ENCODE assay signal across 8 cellular contexts in the genomic region with DNA sequence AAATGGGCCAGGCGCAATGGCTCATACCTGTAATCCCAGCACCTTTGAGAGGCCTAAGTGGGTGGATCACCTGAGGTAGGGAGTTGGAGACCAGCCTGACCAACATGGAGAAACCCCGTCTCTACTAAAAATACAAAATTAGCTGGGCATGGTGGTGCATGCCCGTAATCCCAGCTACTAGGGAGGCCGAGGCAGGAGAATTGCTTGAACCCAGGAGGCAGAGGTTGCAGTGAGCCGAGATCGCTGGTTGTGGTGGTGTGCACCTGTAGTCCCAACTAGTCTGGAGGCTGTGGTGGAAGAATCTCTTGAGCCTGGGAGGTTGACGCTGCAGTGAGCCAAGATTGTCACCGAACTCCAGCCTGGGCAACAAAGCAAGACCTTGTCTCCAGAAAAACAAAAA. TPM values are rescaled to one million over a fixed set of nuclear protein-coding genes. Genes with fewer than 3 reads are reported as not detected.
DNase-seq lines count a peak whose midpoint lies in the region; ATAC-seq, FAIRE-seq and TF ChIP-seq lines count a peak whose summit lies in the region.
"Not testable (repeated sequence)": the region's sequence is repeated elsewhere in the genome, so short reads cannot be mapped to it uniquely, and the experiment has no call there.

No MANE protein-coding gene starts in this region.

- H4K20me1 ChIP-seq in KMS-11 (ENCODE audit: insufficient read depth) = not testable (repeated sequence)

- peak overlapping the region; percentile 74 for H3K27ac Mint-ChIP-seq in CD8-positive, alpha-beta T cell
- peak overlapping the region; percentile 95 for H3K27ac Mint-ChIP-seq in activated CD4-positive, alpha-beta T cell treated with anti-CD3 and anti-CD28 coated beads, Interleukin-2, amount 10 ng/mL, durations not matched to agents 7 days and 5 days
- H3K27ac Mint-ChIP-seq in activated naive CD8-positive, alpha-beta T cell treated with anti-CD3 and anti-CD28 coated beads for 36 hours = peak overlapping the region; percentile 29

- not testable (repeated sequence) for H3K27me3 ChIP-seq in CD8-positive, alpha-beta T cell (ENCODE audit: insufficient read depth, low read length); KMS-11 (ENCODE audit: insufficient read depth, low read depth); lower lobe of right lung (ENCODE audit: low read depth)

- H3K9ac ChIP-seq in KMS-11 = not testable (repeated sequence)

- CTCF ChIA-PET in A549 (lab: Yijun Ruan, JAX) = interaction anchor here (0.6 to 1.8 kb wide), 2 partner anchors 15 to 1535 kb away, joined by 4 to 5 read pairs; no protein-coding TSS in a partner anchor
- CTCF ChIA-PET in CD8-positive, alpha-beta T cell (lab: Charles Lee) = interaction anchor here (0.7 to 2.2 kb wide), 5 partner anchors 15 to 257 kb away, joined by 3 to 6 read pairs (median 3); no protein-coding TSS in a partner anchor
- CTCF ChIA-PET in RWPE1 (lab: Yijun Ruan, JAX); activated CD4-positive, alpha-beta T cell treated with anti-CD3 and anti-CD28 coated beads, Interleukin-2, amount 10 ng/mL, durations not matched to agents 7 days and 5 days (lab: Charles Lee): not testable (repeated sequence)

- peaks cover 34% of the 10 kb centered on the region for H3K4me1 ChIP-seq in A549
- H3K4me1 ChIP-seq in CD8-positive, alpha-beta T cell (ENCODE audit: insufficient read depth, low read length) = peaks cover 37% of the 10 kb centered on the region
- peaks cover 44% of the 10 kb centered on the region for H3K4me1 ChIP-seq in KMS-11 (ENCODE audit: low read depth, poor library complexity, severe bottlenecking)
- H3K4me1 ChIP-seq in lower lobe of right lung = peaks cover 22% of the 10 kb centered on the region

- H3K9me3 Mint-ChIP-seq in CD8-positive, alpha-beta T cell; activated CD4-positive, alpha-beta T cell treated with anti-CD3 and anti-CD28 coated beads, Interleukin-2, amount 10 ng/mL, durations not matched to agents 7 days and 5 days; activated naive CD8-positive, alpha-beta T cell treated with anti-CD3 and anti-CD28 coated beads for 36 hours: not testable (repeated sequence)

- ATAC-seq in A549; CD8-positive, alpha-beta T cell; lower lobe of right lung: not testable (repeated sequence)

- not testable (repeated sequence) for H3K4me3 Mint-ChIP-seq in CD8-positive, alpha-beta T cell; activated CD4-positive, alpha-beta T cell treated with anti-CD3 and anti-CD28 coated beads, Interleukin-2, amount 10 ng/mL, durations not matched to agents 7 days and 5 days; activated naive CD8-positive, alpha-beta T cell treated with anti-CD3 and anti-CD28 coated beads for 36 hours

- 94% methylated on average over 8 of the region's 8 CpGs for WGBS in A549 (ENCODE audit: missing lambda C conversion rate)

- TF ChIP-seq POLR2A in A549 (IDR thresholded peaks at IDR 0.05; ENCODE audit: low read length) = not testable (repeated sequence)

- not testable (repeated sequence) for TF ChIP-seq RAD21 in A549 (conservative IDR thresholded peaks at IDR 0.05 in 1 of 2, IDR thresholded peaks at IDR 0.05 in 1 of 2)

- not testable (repeated sequence) for TF ChIP-seq CTCF in A549 (IDR thresholded peaks at IDR 0.05); CD8-positive, alpha-beta T cell (IDR thresholded peaks at IDR 0.05); KMS-11 (conservative IDR thresholded peaks at IDR 0.05; ENCODE audit: low read depth, low read length); RWPE1 (conservative IDR thresholded peaks at IDR 0.05; ENCODE audit: low read depth); lower lobe of right lung (IDR thresholded peaks at IDR 0.05)

- H3K36me3 ChIP-seq in CD8-positive, alpha-beta T cell (ENCODE audit: insufficient read depth, low read length); KMS-11 (ENCODE audit: insufficient read depth); lower lobe of right lung: not testable (repeated sequence)

- H3K79me2 ChIP-seq in KMS-11 (ENCODE audit: insufficient read depth, low read depth) = not testable (repeated sequence)

- H3K4me2 ChIP-seq in A549 = not testable (repeated sequence)
- peak overlapping the region; percentile 83 for H3K4me2 ChIP-seq in KMS-11

- not testable (repeated sequence) for H3K9me3 ChIP-seq in A549; CD8-positive, alpha-beta T cell (ENCODE audit: low read length); lower lobe of right lung

- H3K4me3 ChIP-seq in A549; CD8-positive, alpha-beta T cell (ENCODE audit: low read depth, low read length); KMS-11 (IDR thresholded peaks at IDR 0.05; ENCODE audit: insufficient read depth, low read depth, low read length); lower lobe of right lung: not testable (repeated sequence)

- not testable (repeated sequence) for H3K36me3 Mint-ChIP-seq in CD8-positive, alpha-beta T cell; activated CD4-positive, alpha-beta T cell treated with anti-CD3 and anti-CD28 coated beads, Interleukin-2, amount 10 ng/mL, durations not matched to agents 7 days and 5 days (ENCODE audit: low read depth); activated naive CD8-positive, alpha-beta T cell treated with anti-CD3 and anti-CD28 coated beads for 36 hours

- not testable (repeated sequence) for FAIRE-seq in A549 (lab: Jason Lieb, UNC)

- not testable (repeated sequence) for H3K27me3 Mint-ChIP-seq in CD8-positive, alpha-beta T cell (ENCODE audit: low read depth); activated CD4-positive, alpha-beta T cell treated with anti-CD3 and anti-CD28 coated beads, Interleukin-2, amount 10 ng/mL, durations not matched to agents 7 days and 5 days; activated naive CD8-positive, alpha-beta T cell treated with anti-CD3 and anti-CD28 coated beads for 36 hours

- peaks cover 52% of the 10 kb centered on the region for H3K4me1 Mint-ChIP-seq in CD8-positive, alpha-beta T cell (ENCODE audit: low read depth)
- H3K4me1 Mint-ChIP-seq in activated CD4-positive, alpha-beta T cell treated with anti-CD3 and anti-CD28 coated beads, Interleukin-2, amount 10 ng/mL, durations not matched to agents 7 days and 5 days = peaks cover 55% of the 10 kb centered on the region
- H3K4me1 Mint-ChIP-seq in activated naive CD8-positive, alpha-beta T cell treated with anti-CD3 and anti-CD28 coated beads for 36 hours = peaks cover 38% of the 10 kb centered on the region

- TF ChIP-seq EP300 in A549 (IDR thresholded peaks at IDR 0.05) = not testable (repeated sequence)

- H2AFZ ChIP-seq in KMS-11 (ENCODE audit: low read depth) = not testable (repeated sequence)

- POLR2A ChIA-PET in A549 (lab: Yijun Ruan, JAX) = interaction anchor here (1.6 to 2.0 kb wide), 2 partner anchors 23 to 184 kb away, joined by 5 to 19 read pairs; no protein-coding TSS in a partner anchor
- POLR2A ChIA-PET in CD8-positive, alpha-beta T cell (lab: Charles Lee) = interaction anchor here (1.6 to 3.6 kb wide), 4 partner anchors 8 to 229 kb away, joined by 9 to 19 read pairs (median 15); no protein-coding TSS in a partner anchor
- POLR2A ChIA-PET in RWPE1 (lab: Yijun Ruan, JAX; ENCODE audit: low non-redundant PET); activated CD4-positive, alpha-beta T cell treated with anti-CD3 and anti-CD28 coated beads, Interleukin-2, amount 10 ng/mL, durations not matched to agents 7 days and 5 days (lab: Charles Lee): not testable (repeated sequence)

- intact Hi-C loops in CD8-positive, alpha-beta T cell (cut with DNase I, micrococcal nuclease) = loop anchor here in 1 of 2 experiments (5.0 kb wide), 1 partner anchor 63 kb away; no protein-coding TSS in a partner anchor
- intact Hi-C loops in lower lobe of right lung (cut with DNase I) = not testable (repeated sequence)

- H3K27ac ChIP-seq in A549 (peak overlapping the region; percentile 75 to 87), KMS-11 (peak overlapping the region; percentile 84; the same call in 1 of the 2 replicates), RWPE1 (0 out of 2 replicates have a peak overlapping the region, but pooled peaks have one; percentile 21), lower lobe of right lung (peak overlapping the region; percentile 80)
- not testable (repeated sequence) for H3K27ac ChIP-seq in CD8-positive, alpha-beta T cell (ENCODE audit: low read depth, low read length)

- not testable (repeated sequence) for DNase-seq in A549 (ENCODE audit: low read depth in 1 of 2, low spot score in 1 of 2); CD8-positive, alpha-beta T cell; RWPE1 (ENCODE audit: low spot score); activated CD4-positive, alpha-beta T cell treated with anti-CD3 and anti-CD28 coated beads, Interleukin-2, amount 10 ng/mL, durations not matched to agents 7 days and 5 days; activated naive CD8-positive, alpha-beta T cell treated with anti-CD3 and anti-CD28 coated beads for 36 hours; lower lobe of right lung
- peak; percentile 20 for DNase-seq in stimulated activated CD8-positive, alpha-beta memory T cell treated with anti-CD3 and anti-CD28 coated beads, Interleukin-4, amount 100 ng/mL, for 48 hours

RNA-seq across cellular contexts. Expression of a gene that starts 50.5 kb away (rescaled TPM):
- polyA plus RNA-seq in A549 (2011; rRNA removed) = 22.2 and 29.5 TPM in 2 replicates
- 6.8 and 8.8 TPM in 2 replicates for polyA plus RNA-seq in A549 (2012; cell fraction: cytosol; rRNA removed)
- polyA plus RNA-seq in A549 (2012; cell fraction: nucleus; rRNA removed) = 8.9 and 11.6 TPM in 2 replicates
- 28.1 to 30.5 TPM (median 29.9 TPM) in 3 replicates for polyA plus RNA-seq in A549 (2017; fragmentation: RNase III; extraction: RNeasy Plus Mini Kit Qiagen cat#74134 plus additional on column Dnase treatment)
- polyA minus RNA-seq in A549 (2011; rRNA and poly(A)+ RNA removed) = 48.5 and 50.5 TPM in 2 replicates
- total RNA-seq in CD8-positive, alpha-beta T cell = 10 to 100 TPM; 71.8 to 79.9 TPM
- total RNA-seq in activated CD4-positive, alpha-beta T cell treated with anti-CD3 and anti-CD28 coated beads, Interleukin-2, amount 10 ng/mL, durations not matched to agents 7 days and 5 days = 10 to 100 TPM; 97.5 to 99.7 TPM
- 10 to 100 TPM; 55.6 to 59.0 TPM for total RNA-seq in activated naive CD8-positive, alpha-beta T cell treated with anti-CD3 and anti-CD28 coated beads for 36 hours
- 44.8 TPM for total RNA-seq in lower lobe of right lung

Comparison
In these comparisons a context has a peak if more than half of its experiments do, and no peak if none do; other contexts are left out.
1. H3K27ac Mint-ChIP-seq: peak in every context shown above with its lines; median percentile 95 in activated CD4-positive, alpha-beta T cell treated with anti-CD3 and anti-CD28 coated beads, Interleukin-2, amount 10 ng/mL, durations not matched to agents 7 days and 5 days; 74 in CD8-positive, alpha-beta T cell; 29 in activated naive CD8-positive, alpha-beta T cell treated with anti-CD3 and anti-CD28 coated beads for 36 hours.